Comparison of ENCODE assay signal across 24 cellular contexts in genomic region chr10:6423413-6424170, GRCh38.
DNase-seq lines count a peak whose midpoint lies in the region; ATAC-seq and TF ChIP-seq lines count a peak whose summit lies in the region.
"Had no signal": no experiment of that assay in that cellular context is flagged by ENCODE, and none has a peak within 500 bp of the region (broad histone marks: within the 10 kb centered on the region; RNA-seq: fewer than 3 reads in every experiment).

No MANE protein-coding gene starts in this region.

- intact Hi-C loops in IMR-90 (cut with micrococcal nuclease): no loop called here
- intact Hi-C loops in psoas muscle (cut with DNase I): no loop called here
- intact Hi-C loops in left colon (cut with DNase I, micrococcal nuclease): no loop called here

- POLR2A ChIA-PET in IMR-90 (lab: Charles Lee; ENCODE audit: unreplicated experiment) (no interaction called here), GM10248 (lab: Yijun Ruan, JAX) (no interaction called here)

- H3K4ac ChIP-seq in IMR-90 (ENCODE audit: low read depth, low read length): no peak overlapping the region

- no TSS peak for BruUV-seq in IMR-90 (replicated peaks; lab: Mats Ljungman, UMichigan)

- H3K9me3 ChIP-seq in IMR-90 (ENCODE audit: control insufficient read depth, insufficient read depth, low read length) (no peaks in the 10 kb centered on the region), psoas muscle (no peaks in the 10 kb centered on the region)
- H3K9me3 ChIP-seq: adrenal gland, BLaER1, HAP-1, heart left ventricle, thyroid gland had no signal

- no peak overlapping the region for H3K4me3 ChIP-seq in IMR-90 (ENCODE audit: insufficient read depth, low read depth, low read length)
- H3K4me3 ChIP-seq in psoas muscle: no peak overlapping the region
- H3K4me3 ChIP-seq: adrenal gland, BLaER1, GM12878, HAP-1, heart left ventricle, thyroid gland had no signal

- H3K4me2 ChIP-seq in IMR-90 (ENCODE audit: low read depth, low read length): no peak overlapping the region
- H3K4me2 ChIP-seq: BLaER1 had no signal

- H3K27me3 ChIP-seq in IMR-90 (ENCODE audit: control insufficient read depth, insufficient read depth, low read length): peaks cover 7% of the 10 kb centered on the region
- H3K27me3 ChIP-seq in psoas muscle (ENCODE audit: insufficient read depth in 3 of 3, low read length in 2 of 3): no peaks in the 10 kb centered on the region
- H3K27me3 ChIP-seq: adrenal gland, BLaER1, heart left ventricle, thyroid gland had no signal

- no peak overlapping the region for H3K27ac Mint-ChIP-seq in activated CD8-positive, alpha-beta memory T cell treated with anti-CD3 and anti-CD28 coated beads, Interleukin-2, amount 10 ng/mL, durations not matched to agents 7 days and 5 days
- peak overlapping the region; percentile 87 for H3K27ac Mint-ChIP-seq in activated naive CD8-positive, alpha-beta T cell treated with anti-CD3 and anti-CD28 coated beads for 36 hours
- H3K27ac Mint-ChIP-seq: brain had no signal

- TF ChIP-seq POLR2A in IMR-90 (IDR thresholded peaks at IDR 0.05; ENCODE audit: low read depth, low read length): no peak

- in situ Hi-C loops in IMR-90 (cut with MboI; ENCODE audit: low sequenced_read_pairs): loop anchor here (5.0 kb wide), 1 partner anchor 244 kb away; no protein-coding TSS in a partner anchor

- no peaks in the 10 kb centered on the region for H3K9me1 ChIP-seq in IMR-90 (ENCODE audit: insufficient read depth, low read length)

- no peak overlapping the region for H2BK120ac ChIP-seq in IMR-90 (ENCODE audit: low read depth, low read length)

- no peaks in the 10 kb centered on the region for H3K9me3 Mint-ChIP-seq in activated CD8-positive, alpha-beta memory T cell treated with anti-CD3 and anti-CD28 coated beads, Interleukin-2, amount 10 ng/mL, durations not matched to agents 7 days and 5 days (ENCODE audit: low read depth)
- H3K9me3 Mint-ChIP-seq in activated naive CD8-positive, alpha-beta T cell treated with anti-CD3 and anti-CD28 coated beads for 36 hours: peaks cover 5% of the 10 kb centered on the region

- H2BK5ac ChIP-seq in IMR-90 (ENCODE audit: low read depth, low read length, poor library complexity, severe bottlenecking): no peak overlapping the region

- peak overlapping the region; percentile 9 for H2AK9ac ChIP-seq in IMR-90 (replicated peaks; ENCODE audit: low read depth, low read length, poor library complexity)

- H3K4me3 Mint-ChIP-seq in activated CD8-positive, alpha-beta memory T cell treated with anti-CD3 and anti-CD28 coated beads, Interleukin-2, amount 10 ng/mL, durations not matched to agents 7 days and 5 days: no peak overlapping the region
- no peak overlapping the region for H3K4me3 Mint-ChIP-seq in activated naive CD8-positive, alpha-beta T cell treated with anti-CD3 and anti-CD28 coated beads for 36 hours
- H3K4me3 Mint-ChIP-seq: brain had no signal

- 63% methylated on average over 5 of the region's 17 CpGs; no CpG with 5 or more reads in 1 of the 2 experiments for WGBS in IMR-90 (ENCODE audit: extremely low coverage in 2 of 2, insufficient read length in 1 of 2), 2 experiments
- 86 to 89% (median 86%) methylated on average over 17 of the region's 17 CpGs for WGBS in psoas muscle, 3 donors

- H2AK5ac ChIP-seq in IMR-90 (ENCODE audit: low read depth, low read length): no peak overlapping the region

- H3K27ac ChIP-seq in IMR-90 (ENCODE audit: insufficient read depth, low read length): no peak overlapping the region
- peak overlapping the region; percentile 65 for H3K27ac ChIP-seq in psoas muscle
- H3K27ac ChIP-seq: adrenal gland, BLaER1, heart left ventricle, thyroid gland had no signal

- no peak overlapping the region for H4K8ac ChIP-seq in IMR-90 (ENCODE audit: low read depth in 2 of 2, low read length in 2 of 2)

- H3K36me3 Mint-ChIP-seq in activated CD8-positive, alpha-beta memory T cell treated with anti-CD3 and anti-CD28 coated beads, Interleukin-2, amount 10 ng/mL, durations not matched to agents 7 days and 5 days: peaks cover 26% of the 10 kb centered on the region
- peaks cover 58% of the 10 kb centered on the region for H3K36me3 Mint-ChIP-seq in activated naive CD8-positive, alpha-beta T cell treated with anti-CD3 and anti-CD28 coated beads for 36 hours

- no peak overlapping the region for H2BK20ac ChIP-seq in IMR-90 (ENCODE audit: low read depth, low read length)

- no peak for ATAC-seq in activated CD8-positive, alpha-beta memory T cell treated with anti-CD3 and anti-CD28 coated beads, Interleukin-2, amount 10 ng/mL, durations not matched to agents 7 days and 5 days
- no peak for ATAC-seq in IMR-90 (ENCODE audit: low read depth)
- peak in 1 of 4 donors; percentile 13 for ATAC-seq in psoas muscle
- no peak for ATAC-seq in left colon
- ATAC-seq: GM12878, heart left ventricle had no signal

- no peak overlapping the region for H4K5ac ChIP-seq in IMR-90 (ENCODE audit: low read depth, low read length)

- H3K18ac ChIP-seq in IMR-90 (ENCODE audit: low read depth, low read length): no peak overlapping the region

- no peak for TF ChIP-seq CTCF in IMR-90 (conservative IDR thresholded peaks at IDR 0.05; ENCODE audit: low read depth, low read length)
- TF ChIP-seq CTCF in psoas muscle (IDR thresholded peaks at IDR 0.05): no peak
- no peak for TF ChIP-seq CTCF in GM10248 (IDR thresholded peaks at IDR 0.05; ENCODE audit: control extremely low read depth, extremely low read depth, low read depth, missing control alignments)

- DNase-seq in activated CD8-positive, alpha-beta memory T cell treated with anti-CD3 and anti-CD28 coated beads, Interleukin-2, amount 50 U/mL, for 48 hours: peak; percentile 65
- no peak for DNase-seq in activated CD8-positive, alpha-beta memory T cell treated with anti-CD3 and anti-CD28 coated beads, Interleukin-2, amount 10 ng/mL, durations not matched to agents 7 days and 5 days
- DNase-seq in IMR-90 (no peak), psoas muscle (no peak), left colon (no peak), GM19238 (ENCODE audit: insufficient read length, low spot score) (no peak), GM10248 (ENCODE audit: extremely low spot score) (no peak)
- DNase-seq in activated naive CD8-positive, alpha-beta T cell treated with anti-CD3 and anti-CD28 coated beads for 36 hours: no peak
- DNase-seq: activated CD4-positive, alpha-beta T cell treated with anti-CD3 and anti-CD28 coated beads, Interleukin-2, amount 50 U/mL, for 1 hour; adrenal gland; effector CD4-positive, alpha-beta T cell; heart left ventricle; Kasumi-1; NCI-H1694 treated with DMSO at 0.1 percent for 48 hours; NCI-H2171 treated with DMSO at 0.1 percent for 48 hours; NCI-H524 treated with DMSO at 0.1 percent for 48 hours; retina; SHP77 treated with DMSO at 0.1 percent for 48 hours; SW 1271; thyroid gland had no signal

- H3K27me3 Mint-ChIP-seq in activated CD8-positive, alpha-beta memory T cell treated with anti-CD3 and anti-CD28 coated beads, Interleukin-2, amount 10 ng/mL, durations not matched to agents 7 days and 5 days: no peaks in the 10 kb centered on the region
- H3K27me3 Mint-ChIP-seq in activated naive CD8-positive, alpha-beta T cell treated with anti-CD3 and anti-CD28 coated beads for 36 hours: no peaks in the 10 kb centered on the region
- H3K27me3 Mint-ChIP-seq: brain had no signal

- H3K36me3 ChIP-seq in IMR-90 (ENCODE audit: control insufficient read depth, insufficient read depth, low read length) (no peaks in the 10 kb centered on the region), psoas muscle (ENCODE audit: insufficient read depth in 1 of 2, low read depth in 1 of 2) (peaks cover 0 to 27% of the 10 kb centered on the region in 2 donors)
- H3K36me3 ChIP-seq: adrenal gland, HAP-1, heart left ventricle had no signal

- dilution Hi-C loops in IMR-90 (cut with HindIII; ENCODE audit: low sequenced_read_pairs, unreplicated experiment): no loop called here

- no peak overlapping the region for H3K23ac ChIP-seq in IMR-90 (ENCODE audit: low read depth, low read length)

- no peak overlapping the region for H2BK15ac ChIP-seq in IMR-90 (ENCODE audit: low read depth, low read length)

- H3K14ac ChIP-seq in IMR-90 (replicated peaks; ENCODE audit: low read depth, low read length): no peak overlapping the region

- H3K4me1 Mint-ChIP-seq in activated CD8-positive, alpha-beta memory T cell treated with anti-CD3 and anti-CD28 coated beads, Interleukin-2, amount 10 ng/mL, durations not matched to agents 7 days and 5 days: peaks cover 8% of the 10 kb centered on the region
- H3K4me1 Mint-ChIP-seq in activated naive CD8-positive, alpha-beta T cell treated with anti-CD3 and anti-CD28 coated beads for 36 hours: peaks cover 33% of the 10 kb centered on the region
- H3K4me1 Mint-ChIP-seq: brain had no signal

- CTCF ChIA-PET in activated CD8-positive, alpha-beta memory T cell treated with anti-CD3 and anti-CD28 coated beads, Interleukin-2, amount 10 ng/mL, durations not matched to agents 7 days and 5 days (lab: Charles Lee): interaction anchor here (0.6 to 0.8 kb wide), 2 partner anchors 23 to 244 kb away, joined by 3 read pairs; no protein-coding TSS in a partner anchor
- CTCF ChIA-PET in IMR-90 (lab: Yijun Ruan, JAX) (no interaction called here), GM10248 (lab: Yijun Ruan, JAX) (interaction anchor here (1.1 kb wide), 1 partner anchor 22 kb away, joined by 4 read pairs; no protein-coding TSS in a partner anchor)

- no peak for TF ChIP-seq RAD21 in IMR-90 (IDR thresholded peaks at IDR 0.05; ENCODE audit: low read length)

- no peaks in the 10 kb centered on the region for H3K79me1 ChIP-seq in IMR-90 (ENCODE audit: low read depth in 1 of 2, low read length in 2 of 2)

- no peak overlapping the region for H3K56ac ChIP-seq in IMR-90 (ENCODE audit: extremely low read depth, insufficient read depth, low read length)

- H3K4me1 ChIP-seq in IMR-90 (ENCODE audit: control insufficient read depth, insufficient read depth, low read length): no peaks in the 10 kb centered on the region
- H3K4me1 ChIP-seq in psoas muscle: no peaks in the 10 kb centered on the region
- H3K4me1 ChIP-seq: adrenal gland, BLaER1, HAP-1, heart left ventricle, thyroid gland had no signal

- H3K9ac ChIP-seq in IMR-90 (ENCODE audit: low read depth, low read length): no peak overlapping the region
- H3K9ac ChIP-seq: BLaER1 had no signal

- H4K91ac ChIP-seq in IMR-90 (ENCODE audit: insufficient read depth, low read depth, low read length): no peak overlapping the region

- no peaks in the 10 kb centered on the region for H4K20me1 ChIP-seq in IMR-90 (ENCODE audit: insufficient read depth, low read length)
- H4K20me1 ChIP-seq: BLaER1 had no signal

- no peak overlapping the region for H2AFZ ChIP-seq in IMR-90 (replicated peaks; ENCODE audit: low read length, poor library complexity)

TF ChIP-seq in IMR-90, 13 proteins besides CTCF, POLR2A, EP300 and RAD21:
- TF ChIP-seq MAZ (IDR thresholded peaks at IDR 0.05; ENCODE audit: borderline replicate concordance, low read depth, low read length): no peak
TF ChIP-seq in IMR-90: peak in this region for 0.
